Comparison of ENCODE assay signal across 1 cellular context in genomic region chr3:11554236-11554610, GRCh38.
TF ChIP-seq lines count a peak whose summit lies in the region.

No MANE protein-coding gene starts in this region.

TF ChIP-seq in HepG2, 621 proteins besides CTCF, POLR2A, EP300 and RAD21 (continued from another document):
- TF ChIP-seq, protein P1, sequence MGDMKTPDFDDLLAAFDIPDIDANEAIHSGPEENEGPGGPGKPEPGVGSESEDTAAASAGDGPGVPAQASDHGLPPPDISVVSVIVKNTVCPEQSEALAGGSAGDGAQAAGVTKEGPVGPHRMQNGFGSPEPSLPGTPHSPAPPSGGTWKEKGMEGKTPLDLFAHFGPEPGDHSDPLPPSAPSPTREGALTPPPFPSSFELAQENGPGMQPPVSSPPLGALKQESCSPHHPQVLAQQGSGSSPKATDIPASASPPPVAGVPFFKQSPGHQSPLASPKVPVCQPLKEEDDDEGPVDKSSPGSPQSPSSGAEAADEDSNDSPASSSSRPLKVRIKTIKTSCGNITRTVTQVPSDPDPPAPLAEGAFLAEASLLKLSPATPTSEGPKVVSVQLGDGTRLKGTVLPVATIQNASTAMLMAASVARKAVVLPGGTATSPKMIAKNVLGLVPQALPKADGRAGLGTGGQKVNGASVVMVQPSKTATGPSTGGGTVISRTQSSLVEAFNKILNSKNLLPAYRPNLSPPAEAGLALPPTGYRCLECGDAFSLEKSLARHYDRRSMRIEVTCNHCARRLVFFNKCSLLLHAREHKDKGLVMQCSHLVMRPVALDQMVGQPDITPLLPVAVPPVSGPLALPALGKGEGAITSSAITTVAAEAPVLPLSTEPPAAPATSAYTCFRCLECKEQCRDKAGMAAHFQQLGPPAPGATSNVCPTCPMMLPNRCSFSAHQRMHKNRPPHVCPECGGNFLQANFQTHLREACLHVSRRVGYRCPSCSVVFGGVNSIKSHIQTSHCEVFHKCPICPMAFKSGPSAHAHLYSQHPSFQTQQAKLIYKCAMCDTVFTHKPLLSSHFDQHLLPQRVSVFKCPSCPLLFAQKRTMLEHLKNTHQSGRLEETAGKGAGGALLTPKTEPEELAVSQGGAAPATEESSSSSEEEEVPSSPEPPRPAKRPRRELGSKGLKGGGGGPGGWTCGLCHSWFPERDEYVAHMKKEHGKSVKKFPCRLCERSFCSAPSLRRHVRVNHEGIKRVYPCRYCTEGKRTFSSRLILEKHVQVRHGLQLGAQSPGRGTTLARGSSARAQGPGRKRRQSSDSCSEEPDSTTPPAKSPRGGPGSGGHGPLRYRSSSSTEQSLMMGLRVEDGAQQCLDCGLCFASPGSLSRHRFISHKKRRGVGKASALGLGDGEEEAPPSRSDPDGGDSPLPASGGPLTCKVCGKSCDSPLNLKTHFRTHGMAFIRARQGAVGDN (CRISPR knock-in tag; IDR thresholded peaks at IDR 0.05): 0 out of 2 replicates have a peak, but pooled peaks have one; percentile 4
- TF ChIP-seq HOXA7 (CRISPR knock-in tag; IDR thresholded peaks at IDR 0.05) (no peak), ZNF234 (CRISPR knock-in tag; conservative IDR thresholded peaks at IDR 0.05) (no peak), ATF7 (IDR thresholded peaks at IDR 0.05) (no peak), ATF7 (CRISPR knock-in tag; IDR thresholded peaks at IDR 0.05) (no peak), ZNF382 (CRISPR knock-in tag; IDR thresholded peaks at IDR 0.05; ENCODE audit: borderline replicate concordance) (no peak), ZBTB14 (CRISPR knock-in tag; IDR thresholded peaks at IDR 0.05) (no peak), MTERF4 (CRISPR knock-in tag; IDR thresholded peaks at IDR 0.05) (no peak)
TF ChIP-seq in HepG2: peak in this region for 2.
